Comparison of ENCODE assay signal across 5 cellular contexts in genomic region chr6:3481640-3482039, GRCh38.
"Had no signal": no experiment of that assay in that cellular context is flagged by ENCODE, and none has a peak within 500 bp of the region (broad histone marks: within the 10 kb centered on the region; RNA-seq: fewer than 3 reads in every experiment).

No MANE protein-coding gene starts in this region.

- H3K4me2 ChIP-seq: KMS-11 had no signal

- H3K4me3 ChIP-seq: GM23338 had no signal

- DNase-seq: H9, HCEC 1CT, KBM-7 had no signal

- H3K9ac ChIP-seq: KMS-11 had no signal

- H3K27ac ChIP-seq: KMS-11 had no signal
